Comparison of ENCODE assay signal across 14 cellular contexts in the genomic region with DNA sequence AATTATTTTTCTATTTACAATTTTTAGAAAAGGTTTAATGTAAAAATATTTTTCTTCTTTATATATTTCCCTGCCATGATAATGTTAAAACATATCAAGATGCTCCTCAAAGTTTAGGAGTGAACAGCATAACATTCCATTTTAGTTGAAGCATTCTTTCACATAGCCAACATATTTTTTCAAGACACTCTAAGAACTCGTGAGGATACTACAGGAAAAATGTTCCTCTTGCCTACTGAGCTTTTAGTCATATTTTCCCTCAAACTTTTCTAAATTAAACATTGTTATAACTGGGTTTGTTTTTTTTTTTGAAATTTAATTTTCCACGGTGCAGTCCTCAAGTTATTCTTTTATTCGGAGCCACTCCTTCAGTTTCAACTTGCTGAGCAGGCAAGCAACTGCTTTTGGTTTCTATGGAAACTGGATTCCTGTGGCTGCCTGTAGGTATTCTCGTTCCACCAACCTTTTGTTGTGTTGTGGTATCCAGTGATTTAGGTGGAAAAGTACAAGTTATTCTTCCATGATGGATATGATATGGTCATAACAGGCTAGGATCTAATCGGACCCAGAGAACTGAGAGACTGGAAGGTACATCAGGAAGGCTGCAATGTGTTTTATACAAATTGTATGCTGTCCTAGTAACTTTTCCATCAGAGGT.
DNase-seq lines count a peak whose midpoint lies in the region; ATAC-seq, FAIRE-seq and TF ChIP-seq lines count a peak whose summit lies in the region.
"Had no signal": no experiment of that assay in that cellular context is flagged by ENCODE, and none has a peak within 500 bp of the region (broad histone marks: within the 10 kb centered on the region; RNA-seq: fewer than 3 reads in every experiment).

No MANE protein-coding gene starts in this region.

- ATAC-seq in PC-3, result no peak
- ATAC-seq: activated CD4-positive, alpha-beta T cell treated with anti-CD3 and anti-CD28 coated beads for 36 hours had no signal

- H3K27ac ChIP-seq in astrocyte (ENCODE audit: low read depth, low read length), result peak overlapping the region; percentile 12
- no peak overlapping the region for H3K27ac ChIP-seq in trophoblast cell (ENCODE audit: low read depth, low read length)
- H3K27ac ChIP-seq in PC-3 (ENCODE audit: low read length), result no peak overlapping the region
- H3K27ac ChIP-seq: epithelial cell of prostate, KMS-11, right atrium auricular region had no signal

- no peaks in the 10 kb centered on the region for H3K27me3 ChIP-seq in astrocyte (ENCODE audit: insufficient read depth, low read length)
- H3K27me3 ChIP-seq in trophoblast cell (ENCODE audit: insufficient read depth, low read length), result no peaks in the 10 kb centered on the region
- no peaks in the 10 kb centered on the region for H3K27me3 ChIP-seq in PC-3 (ENCODE audit: low read length)
- H3K27me3 ChIP-seq: right atrium auricular region had no signal

- intact Hi-C loops in PC-3 (cut with micrococcal nuclease), result no loop called here

- H4K20me1 ChIP-seq in astrocyte (ENCODE audit: insufficient read depth, low read length) (no peaks in the 10 kb centered on the region), PC-3 (ENCODE audit: low read length) (no peaks in the 10 kb centered on the region)

- H4K12ac ChIP-seq in trophoblast cell (ENCODE audit: low read depth, low read length), result no peak overlapping the region

- H3K4me2 ChIP-seq in astrocyte (ENCODE audit: low read length), result peak overlapping the region; percentile 54
- H3K4me2 ChIP-seq in trophoblast cell (ENCODE audit: low read length), result no peak overlapping the region
- H3K4me2 ChIP-seq in PC-3 (ENCODE audit: low read length), result no peak overlapping the region
- H3K4me2 ChIP-seq: KMS-11 had no signal

- H3K4me1 ChIP-seq in astrocyte (ENCODE audit: insufficient read depth, low read length), result no peaks in the 10 kb centered on the region
- no peaks in the 10 kb centered on the region for H3K4me1 ChIP-seq in trophoblast cell (ENCODE audit: control insufficient read depth in 1 of 2, insufficient read depth in 2 of 2, low read length in 2 of 2)
- H3K4me1 ChIP-seq in PC-3 (ENCODE audit: insufficient read depth, low read length), result no peaks in the 10 kb centered on the region
- H3K4me1 ChIP-seq: right atrium auricular region had no signal

- H3K23ac ChIP-seq in trophoblast cell (ENCODE audit: low read length), result no peak overlapping the region

- H2AFZ ChIP-seq in astrocyte (ENCODE audit: low read depth, low read length), result no peak overlapping the region
- H2AFZ ChIP-seq in trophoblast cell (ENCODE audit: insufficient read depth, low read length, poor library complexity), result no peak overlapping the region
- no peak overlapping the region for H2AFZ ChIP-seq in PC-3 (ENCODE audit: low read length)

- H4K8ac ChIP-seq in trophoblast cell (ENCODE audit: low read depth, low read length), result no peak overlapping the region

- peak overlapping the region; percentile 35 for H3K9ac ChIP-seq in astrocyte (ENCODE audit: low read length)
- no peak overlapping the region for H3K9ac ChIP-seq in trophoblast cell (ENCODE audit: low read length)
- no peak overlapping the region for H3K9ac ChIP-seq in PC-3 (ENCODE audit: low read length)
- H3K9ac ChIP-seq: KMS-11 had no signal

- H3K9me2 ChIP-seq in PC-3 (replicated peaks; ENCODE audit: low read length), result no peaks in the 10 kb centered on the region

- H3K79me1 ChIP-seq in trophoblast cell (ENCODE audit: low read length), result peaks cover 3% of the 10 kb centered on the region

- no peak overlapping the region for H2AK5ac ChIP-seq in trophoblast cell (ENCODE audit: low read length)

- no peak for TF ChIP-seq CTCF in astrocyte (IDR thresholded peaks at IDR 0.05; ENCODE audit: insufficient read depth, low read depth, low read length)
- TF ChIP-seq CTCF in PC-3 (conservative IDR thresholded peaks at IDR 0.05; ENCODE audit: low read depth, low read length), result no peak

- H4K91ac ChIP-seq in trophoblast cell (ENCODE audit: low read depth, low read length), result no peak overlapping the region

- no peak overlapping the region for H3K4me3 ChIP-seq in astrocyte (ENCODE audit: insufficient read depth, low read depth, low read length)
- no peak overlapping the region for H3K4me3 ChIP-seq in trophoblast cell (ENCODE audit: low read depth, low read length)
- no peak overlapping the region for H3K4me3 ChIP-seq in PC-3 (ENCODE audit: low read length)
- H3K4me3 ChIP-seq: right atrium auricular region had no signal

- no peak overlapping the region for H2BK5ac ChIP-seq in trophoblast cell (ENCODE audit: low read depth, low read length, poor library complexity)

- H3K4me1 Mint-ChIP-seq in astrocyte (ENCODE audit: low read depth, unreplicated experiment), result peaks cover 10% of the 10 kb centered on the region
- H3K4me1 Mint-ChIP-seq: activated CD4-positive, alpha-beta T cell treated with anti-CD3 and anti-CD28 coated beads for 36 hours; CD4-positive, alpha-beta memory T cell had no signal

- no CpG with 5 or more reads among the region's 5 CpGs for WGBS in trophoblast cell (ENCODE audit: extremely low coverage, insufficient coverage, insufficient read length)

- H3K79me2 ChIP-seq in astrocyte (ENCODE audit: insufficient read depth, low read length), result no peaks in the 10 kb centered on the region
- no peaks in the 10 kb centered on the region for H3K79me2 ChIP-seq in trophoblast cell (ENCODE audit: control insufficient read depth, insufficient read depth, low read length, poor library complexity)
- H3K79me2 ChIP-seq in PC-3 (ENCODE audit: low read length), result no peaks in the 10 kb centered on the region

- BruUV-seq in PC-3 (replicated peaks; lab: Mats Ljungman, UMichigan), result no TSS peak

- H3F3A ChIP-seq in PC-3 (ENCODE audit: low read length, unreplicated experiment), result no peaks in the 10 kb centered on the region

- peak overlapping the region; percentile 36 for H3K4me3 Mint-ChIP-seq in astrocyte (ENCODE audit: unreplicated experiment)
- H3K4me3 Mint-ChIP-seq: activated CD4-positive, alpha-beta T cell treated with anti-CD3 and anti-CD28 coated beads for 36 hours; CD4-positive, alpha-beta memory T cell had no signal

- no peak overlapping the region for H2BK12ac ChIP-seq in trophoblast cell (ENCODE audit: low read length)

- POLR2A ChIA-PET in PC-3 (lab: Charles Lee; ENCODE audit: unreplicated experiment), result no interaction called here

- DNase-seq in H4 (ENCODE audit: low spot score), result peak; percentile 54
- DNase-seq in astrocyte (ENCODE audit: low read depth), result no peak
- DNase-seq in foreskin melanocyte, result peak; percentile 7
- peak; percentile 11 to 75 for DNase-seq in trophoblast cell
- DNase-seq in DMS 273 (lab: John Stamatoyannopoulos, UW; ENCODE audit: unreplicated experiment), result no peak
- DNase-seq in NCI-H69 (lab: John Stamatoyannopoulos, UW), result no peak
- DNase-seq in PC-3, result no peak
- no peak for DNase-seq in mesenteric fat pad (ENCODE audit: low spot score)
- DNase-seq: activated CD4-positive, alpha-beta T cell treated with anti-CD3 and anti-CD28 coated beads for 36 hours; CD4-positive, alpha-beta memory T cell; NCI-H2081 treated with DMSO at 0.1 percent for 48 hours had no signal

- H3K9me3 ChIP-seq in astrocyte (ENCODE audit: insufficient read depth, low read depth, low read length), result no peaks in the 10 kb centered on the region
- H3K9me3 ChIP-seq in trophoblast cell (ENCODE audit: insufficient read depth, low read depth, low read length), result peaks cover 5% of the 10 kb centered on the region
- no peaks in the 10 kb centered on the region for H3K9me3 ChIP-seq in PC-3 (ENCODE audit: low read length)

- FAIRE-seq in astrocyte (lab: Jason Lieb, UNC), result no peak

- no peaks in the 10 kb centered on the region for H3K36me3 ChIP-seq in astrocyte (ENCODE audit: insufficient read depth, low read length)
- no peaks in the 10 kb centered on the region for H3K36me3 ChIP-seq in trophoblast cell (ENCODE audit: control insufficient read depth in 1 of 2, insufficient read depth in 2 of 2, low read length in 2 of 2)
- no peaks in the 10 kb centered on the region for H3K36me3 ChIP-seq in PC-3 (ENCODE audit: low read depth, low read length)
- H3K36me3 ChIP-seq: right atrium auricular region had no signal

- H2BK120ac ChIP-seq in trophoblast cell (ENCODE audit: insufficient read depth, low read length, poor library complexity), result no peak overlapping the region

- no peaks in the 10 kb centered on the region for H3K27me3 Mint-ChIP-seq in astrocyte (ENCODE audit: low read depth, unreplicated experiment)
- H3K27me3 Mint-ChIP-seq: activated CD4-positive, alpha-beta T cell treated with anti-CD3 and anti-CD28 coated beads for 36 hours; CD4-positive, alpha-beta memory T cell had no signal

- no peak overlapping the region for H3K4ac ChIP-seq in trophoblast cell (ENCODE audit: low read depth, low read length)

- peak overlapping the region; percentile 91 for H3K27ac Mint-ChIP-seq in astrocyte (ENCODE audit: unreplicated experiment)
- H3K27ac Mint-ChIP-seq: activated CD4-positive, alpha-beta T cell treated with anti-CD3 and anti-CD28 coated beads for 36 hours; CD4-positive, alpha-beta memory T cell had no signal

- CTCF ChIA-PET in PC-3 (lab: Charles Lee), result interaction anchor here (0.5 kb wide), 1 partner anchor 1793 kb away, joined by 3 read pairs; no protein-coding TSS in a partner anchor

- H3K14ac ChIP-seq in trophoblast cell (ENCODE audit: low read length), result no peak overlapping the region

- H3K18ac ChIP-seq in trophoblast cell (ENCODE audit: low read length), result no peak overlapping the region

- peaks cover 15% of the 10 kb centered on the region for H3K9me3 Mint-ChIP-seq in astrocyte (ENCODE audit: unreplicated experiment)

- no peaks in the 10 kb centered on the region for H3K36me3 Mint-ChIP-seq in astrocyte (ENCODE audit: low read depth, unreplicated experiment)

Comparison
In these comparisons a context has a peak if more than half of its experiments do, and no peak if none do; other contexts are left out.
1. DNase-seq: peak in H4 (single experiment), foreskin melanocyte (single experiment) and trophoblast cell (2 of 2); none in astrocyte (single experiment), DMS 273 (single experiment), NCI-H69 (single experiment), PC-3 (single experiment) and mesenteric fat pad (single experiment).